8 cellular contexts compared by ENCODE assay signal in genomic region chr5:157290981-157291711, GRCh38.
DNase-seq lines count a peak whose midpoint lies in the region; ATAC-seq and TF ChIP-seq lines count a peak whose summit lies in the region.

No MANE protein-coding gene starts in this region.

- H3K4me3 ChIP-seq in epithelial cell of esophagus (ENCODE audit: low read length) = no peak overlapping the region
- no peak overlapping the region for H3K4me3 ChIP-seq in WERI-Rb-1 (ENCODE audit: low read depth, low read length)

- H3K27ac ChIP-seq in WERI-Rb-1 = no peak overlapping the region

- no peak for TF ChIP-seq CTCF in epithelial cell of esophagus (IDR thresholded peaks at IDR 0.05; ENCODE audit: insufficient read depth, low read depth, low read length, missing control alignments)
- no peak for TF ChIP-seq CTCF in WERI-Rb-1 (IDR thresholded peaks at IDR 0.05; ENCODE audit: low read depth, low read length)

- H3K9me3 ChIP-seq in WERI-Rb-1 (ENCODE audit: severe bottlenecking) = no peaks in the 10 kb centered on the region

- ATAC-seq in GM18502 (IDR thresholded peaks at IDR 0.05; ENCODE audit: poor library complexity, unreplicated experiment) (peak; percentile 86), GM21515 (IDR thresholded peaks at IDR 0.05; ENCODE audit: unreplicated experiment) (peak; percentile 72)

- DNase-seq in HS-27A (ENCODE audit: low read depth) = peak; percentile 46
- peak; percentile 23 for DNase-seq in epithelial cell of esophagus (ENCODE audit: low read depth)
- DNase-seq in WERI-Rb-1 = no peak
- DNase-seq in superior temporal gyrus (ENCODE audit: extremely low spot score) = no peak
- no peak for DNase-seq in NCI-H187 (lab: John Stamatoyannopoulos, UW)
- DNase-seq in NCI-H510A treated with DMSO at 0.1 percent for 48 hours (lab: John Stamatoyannopoulos, UW) = no peak

- peaks cover 51% of the 10 kb centered on the region for H3K36me3 ChIP-seq in WERI-Rb-1

- no peaks in the 10 kb centered on the region for H3K27me3 ChIP-seq in WERI-Rb-1 (ENCODE audit: insufficient read depth, low read depth, severe bottlenecking)

Comparison
In these comparisons a context has a peak if more than half of its experiments do, and no peak if none do; other contexts are left out.
1. DNase-seq: peak in HS-27A (single experiment) and epithelial cell of esophagus (single experiment); none in WERI-Rb-1 (single experiment), superior temporal gyrus (single experiment), NCI-H187 (0 of 2) and NCI-H510A treated with DMSO at 0.1 percent for 48 hours (single experiment).